1 cellular context compared by ENCODE assay signal in genomic region chr7:106071999-106072714, GRCh38.
TF ChIP-seq lines count a peak whose summit lies in the region.

No MANE protein-coding gene starts in this region.

TF ChIP-seq in K562, 482 proteins besides CTCF, POLR2A, EP300 and RAD21 (continued from another document and continues in another):
- TF ChIP-seq, protein P1, sequence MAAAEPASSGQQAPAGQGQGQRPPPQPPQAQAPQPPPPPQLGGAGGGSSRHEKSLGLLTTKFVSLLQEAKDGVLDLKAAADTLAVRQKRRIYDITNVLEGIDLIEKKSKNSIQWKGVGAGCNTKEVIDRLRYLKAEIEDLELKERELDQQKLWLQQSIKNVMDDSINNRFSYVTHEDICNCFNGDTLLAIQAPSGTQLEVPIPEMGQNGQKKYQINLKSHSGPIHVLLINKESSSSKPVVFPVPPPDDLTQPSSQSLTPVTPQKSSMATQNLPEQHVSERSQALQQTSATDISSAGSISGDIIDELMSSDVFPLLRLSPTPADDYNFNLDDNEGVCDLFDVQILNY (CRISPR knock-in tag; IDR thresholded peaks at IDR 0.05): no peak
- peak; percentile 29; the same call in 1 of the 2 replicates for TF ChIP-seq TRIM28 (IDR thresholded peaks at IDR 0.05)
- no peak for TF ChIP-seq DACH1 (IDR thresholded peaks at IDR 0.05; ENCODE audit: partially characterized antibody)
- no peak for TF ChIP-seq DLX4 (CRISPR knock-in tag; IDR thresholded peaks at IDR 0.05)
- TF ChIP-seq, protein P2, sequence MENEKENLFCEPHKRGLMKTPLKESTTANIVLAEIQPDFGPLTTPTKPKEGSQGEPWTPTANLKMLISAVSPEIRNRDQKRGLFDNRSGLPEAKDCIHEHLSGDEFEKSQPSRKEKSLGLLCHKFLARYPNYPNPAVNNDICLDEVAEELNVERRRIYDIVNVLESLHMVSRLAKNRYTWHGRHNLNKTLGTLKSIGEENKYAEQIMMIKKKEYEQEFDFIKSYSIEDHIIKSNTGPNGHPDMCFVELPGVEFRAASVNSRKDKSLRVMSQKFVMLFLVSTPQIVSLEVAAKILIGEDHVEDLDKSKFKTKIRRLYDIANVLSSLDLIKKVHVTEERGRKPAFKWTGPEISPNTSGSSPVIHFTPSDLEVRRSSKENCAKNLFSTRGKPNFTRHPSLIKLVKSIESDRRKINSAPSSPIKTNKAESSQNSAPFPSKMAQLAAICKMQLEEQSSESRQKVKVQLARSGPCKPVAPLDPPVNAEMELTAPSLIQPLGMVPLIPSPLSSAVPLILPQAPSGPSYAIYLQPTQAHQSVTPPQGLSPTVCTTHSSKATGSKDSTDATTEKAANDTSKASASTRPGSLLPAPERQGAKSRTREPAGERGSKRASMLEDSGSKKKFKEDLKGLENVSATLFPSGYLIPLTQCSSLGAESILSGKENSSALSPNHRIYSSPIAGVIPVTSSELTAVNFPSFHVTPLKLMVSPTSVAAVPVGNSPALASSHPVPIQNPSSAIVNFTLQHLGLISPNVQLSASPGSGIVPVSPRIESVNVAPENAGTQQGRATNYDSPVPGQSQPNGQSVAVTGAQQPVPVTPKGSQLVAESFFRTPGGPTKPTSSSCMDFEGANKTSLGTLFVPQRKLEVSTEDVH (IDR thresholded peaks at IDR 0.05; ENCODE audit: low read depth, partially characterized antibody): peak; percentile 56
- TF ChIP-seq YBX1 (IDR thresholded peaks at IDR 0.05): no peak
- TF ChIP-seq, protein P3, sequence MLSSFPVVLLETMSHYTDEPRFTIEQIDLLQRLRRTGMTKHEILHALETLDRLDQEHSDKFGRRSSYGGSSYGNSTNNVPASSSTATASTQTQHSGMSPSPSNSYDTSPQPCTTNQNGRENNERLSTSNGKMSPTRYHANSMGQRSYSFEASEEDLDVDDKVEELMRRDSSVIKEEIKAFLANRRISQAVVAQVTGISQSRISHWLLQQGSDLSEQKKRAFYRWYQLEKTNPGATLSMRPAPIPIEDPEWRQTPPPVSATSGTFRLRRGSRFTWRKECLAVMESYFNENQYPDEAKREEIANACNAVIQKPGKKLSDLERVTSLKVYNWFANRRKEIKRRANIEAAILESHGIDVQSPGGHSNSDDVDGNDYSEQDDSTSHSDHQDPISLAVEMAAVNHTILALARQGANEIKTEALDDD (IDR thresholded peaks at IDR 0.05): peak; percentile 36; the same call in 1 of the 2 replicates
- TF ChIP-seq, protein P4, sequence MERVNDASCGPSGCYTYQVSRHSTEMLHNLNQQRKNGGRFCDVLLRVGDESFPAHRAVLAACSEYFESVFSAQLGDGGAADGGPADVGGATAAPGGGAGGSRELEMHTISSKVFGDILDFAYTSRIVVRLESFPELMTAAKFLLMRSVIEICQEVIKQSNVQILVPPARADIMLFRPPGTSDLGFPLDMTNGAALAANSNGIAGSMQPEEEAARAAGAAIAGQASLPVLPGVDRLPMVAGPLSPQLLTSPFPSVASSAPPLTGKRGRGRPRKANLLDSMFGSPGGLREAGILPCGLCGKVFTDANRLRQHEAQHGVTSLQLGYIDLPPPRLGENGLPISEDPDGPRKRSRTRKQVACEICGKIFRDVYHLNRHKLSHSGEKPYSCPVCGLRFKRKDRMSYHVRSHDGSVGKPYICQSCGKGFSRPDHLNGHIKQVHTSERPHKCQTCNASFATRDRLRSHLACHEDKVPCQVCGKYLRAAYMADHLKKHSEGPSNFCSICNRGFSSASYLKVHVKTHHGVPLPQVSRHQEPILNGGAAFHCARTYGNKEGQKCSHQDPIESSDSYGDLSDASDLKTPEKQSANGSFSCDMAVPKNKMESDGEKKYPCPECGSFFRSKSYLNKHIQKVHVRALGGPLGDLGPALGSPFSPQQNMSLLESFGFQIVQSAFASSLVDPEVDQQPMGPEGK (CRISPR knock-in tag; IDR thresholded peaks at IDR 0.05; ENCODE audit: borderline replicate concordance): no peak
- no peak for TF ChIP-seq ZNF280B (CRISPR knock-in tag; IDR thresholded peaks at IDR 0.05)
- TF ChIP-seq ILK (tag; IDR thresholded peaks at IDR 0.05; ENCODE audit: borderline replicate concordance, low read depth): no peak; the same call in 1 of the 2 replicates
- TF ChIP-seq ZNF785 (CRISPR knock-in tag; IDR thresholded peaks at IDR 0.05): no peak
- peak; percentile 80; the same call in 1 of the 2 replicates for TF ChIP-seq ETV5 (CRISPR knock-in tag; IDR thresholded peaks at IDR 0.05; ENCODE audit: low read depth)
- no peak for TF ChIP-seq ZNF121 (CRISPR knock-in tag; conservative IDR thresholded peaks at IDR 0.05)
- TF ChIP-seq, protein P5, sequence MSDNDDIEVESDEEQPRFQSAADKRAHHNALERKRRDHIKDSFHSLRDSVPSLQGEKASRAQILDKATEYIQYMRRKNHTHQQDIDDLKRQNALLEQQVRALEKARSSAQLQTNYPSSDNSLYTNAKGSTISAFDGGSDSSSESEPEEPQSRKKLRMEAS (CRISPR knock-in tag; IDR thresholded peaks at IDR 0.05): no peak
- no peak for TF ChIP-seq ZNF696 (CRISPR knock-in tag; conservative IDR thresholded peaks at IDR 0.05)
- peak; percentile 93 for TF ChIP-seq POLR2AphosphoS5 (IDR thresholded peaks at IDR 0.05; ENCODE audit: control insufficient read depth, insufficient read depth, low read depth, low read length)
- TF ChIP-seq SUPT5H (IDR thresholded peaks at IDR 0.05): no peak
- TF ChIP-seq HNRNPK (IDR thresholded peaks at IDR 0.05; ENCODE audit: low read depth, low read length, poor library complexity, severe bottlenecking): no peak
- TF ChIP-seq ZNF280A (IDR thresholded peaks at IDR 0.05; ENCODE audit: low read depth, partially characterized antibody): no peak
- TF ChIP-seq ZFPM2 (CRISPR knock-in tag; IDR thresholded peaks at IDR 0.05): no peak
- TF ChIP-seq MEF2A (IDR thresholded peaks at IDR 0.05; ENCODE audit: control insufficient read depth, low read depth, low read length): peak; percentile 57
- TF ChIP-seq ZNF395 (CRISPR knock-in tag; IDR thresholded peaks at IDR 0.05): no peak; the same call in 1 of the 2 replicates
- no peak for TF ChIP-seq ZBTB7A (IDR thresholded peaks at IDR 0.05; ENCODE audit: borderline replicate concordance, control insufficient read depth, low read depth, low read length)
- TF ChIP-seq, protein P6, sequence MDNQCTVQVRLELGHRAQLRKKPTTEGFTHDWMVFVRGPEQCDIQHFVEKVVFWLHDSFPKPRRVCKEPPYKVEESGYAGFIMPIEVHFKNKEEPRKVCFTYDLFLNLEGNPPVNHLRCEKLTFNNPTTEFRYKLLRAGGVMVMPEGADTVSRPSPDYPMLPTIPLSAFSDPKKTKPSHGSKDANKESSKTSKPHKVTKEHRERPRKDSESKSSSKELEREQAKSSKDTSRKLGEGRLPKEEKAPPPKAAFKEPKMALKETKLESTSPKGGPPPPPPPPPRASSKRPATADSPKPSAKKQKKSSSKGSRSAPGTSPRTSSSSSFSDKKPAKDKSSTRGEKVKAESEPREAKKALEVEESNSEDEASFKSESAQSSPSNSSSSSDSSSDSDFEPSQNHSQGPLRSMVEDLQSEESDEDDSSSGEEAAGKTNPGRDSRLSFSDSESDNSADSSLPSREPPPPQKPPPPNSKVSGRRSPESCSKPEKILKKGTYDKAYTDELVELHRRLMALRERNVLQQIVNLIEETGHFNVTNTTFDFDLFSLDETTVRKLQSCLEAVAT (IDR thresholded peaks at IDR 0.05): peak in 1 of 2 experiments; percentile 93; a peak in 2 of 4 replicates
- peak; percentile 92 for TF ChIP-seq STAT5A (IDR thresholded peaks at IDR 0.05; ENCODE audit: borderline replicate concordance, low read length)
- TF ChIP-seq ETV1 (tag; conservative IDR thresholded peaks at IDR 0.05; ENCODE audit: low read depth): peak; percentile 72
- peak; percentile 81 for TF ChIP-seq ZKSCAN8 (CRISPR knock-in tag; IDR thresholded peaks at IDR 0.05)
- TF ChIP-seq, protein P7, sequence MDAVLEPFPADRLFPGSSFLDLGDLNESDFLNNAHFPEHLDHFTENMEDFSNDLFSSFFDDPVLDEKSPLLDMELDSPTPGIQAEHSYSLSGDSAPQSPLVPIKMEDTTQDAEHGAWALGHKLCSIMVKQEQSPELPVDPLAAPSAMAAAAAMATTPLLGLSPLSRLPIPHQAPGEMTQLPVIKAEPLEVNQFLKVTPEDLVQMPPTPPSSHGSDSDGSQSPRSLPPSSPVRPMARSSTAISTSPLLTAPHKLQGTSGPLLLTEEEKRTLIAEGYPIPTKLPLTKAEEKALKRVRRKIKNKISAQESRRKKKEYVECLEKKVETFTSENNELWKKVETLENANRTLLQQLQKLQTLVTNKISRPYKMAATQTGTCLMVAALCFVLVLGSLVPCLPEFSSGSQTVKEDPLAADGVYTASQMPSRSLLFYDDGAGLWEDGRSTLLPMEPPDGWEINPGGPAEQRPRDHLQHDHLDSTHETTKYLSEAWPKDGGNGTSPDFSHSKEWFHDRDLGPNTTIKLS (IDR thresholded peaks at IDR 0.05; ENCODE audit: borderline replicate concordance, low read depth): peak; percentile 65; the same call in 1 of the 2 replicates
- peak; percentile 81 for TF ChIP-seq GTF2E2 (tag; IDR thresholded peaks at IDR 0.05)
- peak; percentile 98 for TF ChIP-seq TAL1 (IDR thresholded peaks at IDR 0.05)
- no peak for TF ChIP-seq ARID3B (CRISPR knock-in tag; IDR thresholded peaks at IDR 0.05; ENCODE audit: borderline replicate concordance)
- no peak for TF ChIP-seq TEAD2 (tag; IDR thresholded peaks at IDR 0.05)
- no peak for TF ChIP-seq SMAD2 (IDR thresholded peaks at IDR 0.05; ENCODE audit: low read depth, low read length)
- TF ChIP-seq ETS2 (tag; IDR thresholded peaks at IDR 0.05; ENCODE audit: borderline replicate concordance, poor library complexity, severe bottlenecking): no peak
- no peak for TF ChIP-seq PHF21A (IDR thresholded peaks at IDR 0.05; ENCODE audit: borderline replicate concordance, low read depth)
- peak; percentile 100 for TF ChIP-seq SMARCE1 (IDR thresholded peaks at IDR 0.05)
- TF ChIP-seq GABPB1 (CRISPR knock-in tag; IDR thresholded peaks at IDR 0.05): peak; percentile 19; the same call in 1 of the 2 replicates
- no peak for TF ChIP-seq SIN3A (IDR thresholded peaks at IDR 0.05; ENCODE audit: borderline replicate concordance in 2 of 2, control insufficient read depth in 1 of 2, low read depth in 2 of 2, low read length in 2 of 2)
- peak; percentile 71; the same call in 1 of the 2 replicates for TF ChIP-seq OTX1 (CRISPR knock-in tag; IDR thresholded peaks at IDR 0.05)
- no peak for TF ChIP-seq ZNF707 (CRISPR knock-in tag; conservative IDR thresholded peaks at IDR 0.05)
- no peak for TF ChIP-seq ZNF174 (CRISPR knock-in tag; IDR thresholded peaks at IDR 0.05)
- TF ChIP-seq BACH1 (tag; IDR thresholded peaks at IDR 0.05): peak; percentile 80
- TF ChIP-seq NEUROD1 (IDR thresholded peaks at IDR 0.05; ENCODE audit: borderline replicate concordance, low read depth, low read length, partially characterized antibody): peak; percentile 85
- no peak for TF ChIP-seq XRCC4 (IDR thresholded peaks at IDR 0.05; ENCODE audit: extremely low read depth, insufficient read depth, insufficient read length)
- no peak for TF ChIP-seq KDM2B (CRISPR knock-in tag; IDR thresholded peaks at IDR 0.05)
- peak in 1 of 2 experiments; percentile 70 for TF ChIP-seq NCOA2 (IDR thresholded peaks at IDR 0.05; ENCODE audit: partially characterized antibody in 2 of 2)
